8 cellular contexts compared by ENCODE assay signal in genomic region chr4:1009647-1010521, GRCh38. TPM values are rescaled to one million over a fixed set of nuclear protein-coding genes. Genes with fewer than 3 reads are reported as not detected.
DNase-seq lines count a peak whose midpoint lies in the region; ATAC-seq and TF ChIP-seq lines count a peak whose summit lies in the region.

No MANE protein-coding gene starts in this region.

- H3K4me3 Mint-ChIP-seq in Calu3 (ENCODE audit: low read depth, unreplicated experiment) = peak overlapping the region; percentile 62

- no peaks in the 10 kb centered on the region for H3F3A ChIP-seq in GM23248 (ENCODE audit: insufficient read depth)

- TF ChIP-seq POLR2A in GM18505 (IDR thresholded peaks at IDR 0.05; ENCODE audit: borderline replicate concordance, extremely low read depth, insufficient read depth, insufficient read length) = no peak

- peak overlapping the region; percentile 82 for H3K4me3 ChIP-seq in GM23248
- peak overlapping the region; percentile 57 for H3K4me3 ChIP-seq in epithelial cell of esophagus (ENCODE audit: low read length)

- peak overlapping the region; percentile 88 for H3K9ac ChIP-seq in GM23248

- peaks cover 34% of the 10 kb centered on the region for H3K27me3 Mint-ChIP-seq in Calu3 (ENCODE audit: unreplicated experiment)

- in situ Hi-C loops in GM23248 (cut with MboI) = no loop called here

- 0 out of 2 replicates have a peak, but pooled peaks cover 3% of the 10 kb centered on the region for H3K4me1 ChIP-seq in GM23248 (ENCODE audit: insufficient read depth)

- ATAC-seq in GM18505 (IDR thresholded peaks at IDR 0.05; ENCODE audit: unreplicated experiment) = no peak

- WGBS in GM23248 (ENCODE audit: low coverage in 1 of 2, low lambda C conversion rate in 2 of 2, missing lambda C conversion rate in 2 of 2), 2 experiments = 2 to 3% methylated on average over 40 to 52 of the region's 107 CpGs

- no peaks in the 10 kb centered on the region for H3K9me2 ChIP-seq in GM23248 (ENCODE audit: insufficient read depth)

- peaks cover 41% of the 10 kb centered on the region for H3K36me3 Mint-ChIP-seq in Calu3 (ENCODE audit: insufficient read depth, unreplicated experiment)

- peak overlapping the region; percentile 79 for H3K27ac Mint-ChIP-seq in Calu3 (ENCODE audit: unreplicated experiment)

- CTCF ChIA-PET in Calu3 (lab: Charles Lee) = interaction anchor here (1.0 kb wide), 1 partner anchor 33 kb away, joined by 3 read pairs; no protein-coding TSS in a partner anchor

- peaks cover 5% of the 10 kb centered on the region for H3K27me3 ChIP-seq in GM23248 (replicated peaks; ENCODE audit: insufficient read depth)

- peak overlapping the region; percentile 76 for H3K4me2 ChIP-seq in GM23248 (ENCODE audit: unreplicated experiment)

- peak overlapping the region; percentile 98 for H2AFZ ChIP-seq in GM23248

- DNase-seq in Calu3 (peak; percentile 63), GM23248 (peak; percentile 84), NCI-H226 (peak; percentile 26), epithelial cell of esophagus (ENCODE audit: low read depth) (peak; percentile 73), mucosa of gallbladder (ENCODE audit: low spot score) (peak; percentile 65)
- peak; percentile 26 for DNase-seq in activated CD8-positive, alpha-beta memory T cell treated with anti-CD3 and anti-CD28 coated beads, Interleukin-2, amount 50 U/mL, for 24 hours (ENCODE audit: extremely low read depth)
- DNase-seq in stimulated activated CD8-positive, alpha-beta memory T cell treated with anti-CD3 and anti-CD28 coated beads, Interleukin-2, amount 100 ng/mL, for 48 hours (ENCODE audit: low read depth in 2 of 2) = peak; percentile 60 to 62

- no peaks in the 10 kb centered on the region for H3K9me3 ChIP-seq in GM23248 (ENCODE audit: low read depth)

- H3K79me2 ChIP-seq in GM23248 (ENCODE audit: insufficient read depth) = no peaks in the 10 kb centered on the region

- peak overlapping the region; percentile 63 for H3K27ac ChIP-seq in GM23248

- BruUV-seq in Calu3 (replicated peaks; lab: Mats Ljungman, UMichigan) = no TSS peak

- no peaks in the 10 kb centered on the region for H3K36me3 ChIP-seq in GM23248 (ENCODE audit: low read depth)

- H3K4me1 Mint-ChIP-seq in Calu3 (ENCODE audit: low read depth, unreplicated experiment) = peaks cover 12% of the 10 kb centered on the region

- H4K20me1 ChIP-seq in GM23248 (ENCODE audit: insufficient read depth) = no peaks in the 10 kb centered on the region

- no peaks in the 10 kb centered on the region for H3K9me3 Mint-ChIP-seq in Calu3 (ENCODE audit: low read depth, unreplicated experiment)

- TF ChIP-seq CTCF in Calu3 (IDR thresholded peaks at IDR 0.05; ENCODE audit: unreplicated experiment) (no peak), epithelial cell of esophagus (IDR thresholded peaks at IDR 0.05; ENCODE audit: insufficient read depth, low read depth, low read length, missing control alignments) (no peak)

- intact Hi-C loops in Calu3 (cut with micrococcal nuclease; ENCODE audit: unreplicated experiment) = no loop called here

RNA-seq across cellular contexts. Expression of gene FGFRL1, which starts 1.5 kb away (rescaled TPM):
- total RNA-seq in Calu3 (2022) = 36.8 and 43.2 TPM in 2 replicates
- total RNA-seq in GM23248 (2014; rRNA removed; shearing (Covaris generic)) = 58.7 and 64.9 TPM in 2 replicates
- 10.8 and 11.1 TPM in 2 replicates for polyA plus RNA-seq in GM23248 (2016; fragmentation: Nextera tagmentation; extraction: Ambion mirVana)
- total RNA-seq in mucosa of gallbladder = 28.2 TPM

RNA-seq across cellular contexts. Expression of gene SLC26A1, which starts 16.7 kb away (rescaled TPM):
- total RNA-seq in Calu3 (2022) (0.49 and 0.68 TPM in 2 replicates), mucosa of gallbladder (4.3 TPM)
- total RNA-seq in GM23248 (2014; rRNA removed; shearing (Covaris generic)) = 0.13 and 0.22 TPM in 2 replicates
- polyA plus RNA-seq in GM23248 (2016; fragmentation: Nextera tagmentation; extraction: Ambion mirVana) = 1.6 and 1.8 TPM in 2 replicates

RNA-seq across cellular contexts. Expression of gene IDUA, which starts 23.0 kb away (rescaled TPM):
- total RNA-seq in Calu3 (2022) (36.9 and 38.8 TPM in 2 replicates), mucosa of gallbladder (93.0 TPM)
- total RNA-seq in GM23248 (2014; rRNA removed; shearing (Covaris generic)) = 26.3 and 30.7 TPM in 2 replicates
- polyA plus RNA-seq in GM23248 (2016; fragmentation: Nextera tagmentation; extraction: Ambion mirVana) = 26.4 and 28.8 TPM in 2 replicates

RNA-seq across cellular contexts. Expression of gene DGKQ, which starts 36.5 kb away (rescaled TPM):
- 8.8 and 11.8 TPM in 2 replicates for total RNA-seq in Calu3 (2022)
- total RNA-seq in GM23248 (2014; rRNA removed; shearing (Covaris generic)) = 16.8 and 18.2 TPM in 2 replicates
- polyA plus RNA-seq in GM23248 (2016; fragmentation: Nextera tagmentation; extraction: Ambion mirVana) = 1.4 and 1.9 TPM in 2 replicates
- 26.9 TPM for total RNA-seq in mucosa of gallbladder

Comparison
In these comparisons a context has a peak if more than half of its experiments do, and no peak if none do; other contexts are left out.
1. DNase-seq: peak in every context shown above with its lines; median percentile 84 in GM23248; 73 in epithelial cell of esophagus; 65 in mucosa of gallbladder; 63 in Calu3; 61 in stimulated activated CD8-positive, alpha-beta memory T cell treated with anti-CD3 and anti-CD28 coated beads, Interleukin-2, amount 100 ng/mL, for 48 hours; 26 in NCI-H226; 26 in activated CD8-positive, alpha-beta memory T cell treated with anti-CD3 and anti-CD28 coated beads, Interleukin-2, amount 50 U/mL, for 24 hours.